ENCODE assay signal across 28 cellular contexts in genomic region chr15:79887054-79887453, GRCh38.
"Had no signal": no experiment of that assay in that cellular context is flagged by ENCODE, and none has a peak within 500 bp of the region (broad histone marks: within the 10 kb centered on the region; RNA-seq: fewer than 3 reads in every experiment).

No MANE protein-coding gene starts in this region.

- H3K9me3 Mint-ChIP-seq: activated B cell treated with CpG ODN at 0.5 μM for 24 hours; activated CD4-positive, alpha-beta memory T cell treated with anti-CD3 and anti-CD28 coated beads for 36 hours; activated CD4-positive, alpha-beta T cell treated with anti-CD3 and anti-CD28 coated beads, Interleukin-2, amount 10 ng/mL, durations not matched to agents 7 days and 5 days; activated naive CD4-positive, alpha-beta T cell treated with anti-CD3 and anti-CD28 coated beads, Interleukin-2, amount 50 U/mL, for 72 hours; activated T-cell treated with anti-CD3 and anti-CD28 coated beads, Interleukin-2, amount 50 U/mL, for 4 hours; T-helper 1 cell treated with Interleukin-12 subunit alpha and Interleukin-12 subunit beta and Interleukin-4 antibody, amounts not matched to agents 30 μg/mL and 1 μg/mL, for 36 hours had no signal

- H3K4me3 Mint-ChIP-seq: activated B cell treated with CpG ODN at 0.5 μM for 24 hours; activated CD4-positive, alpha-beta memory T cell treated with anti-CD3 and anti-CD28 coated beads for 36 hours; activated CD4-positive, alpha-beta T cell treated with anti-CD3 and anti-CD28 coated beads, Interleukin-2, amount 10 ng/mL, durations not matched to agents 7 days and 5 days; activated T-cell treated with anti-CD3 and anti-CD28 coated beads, Interleukin-2, amount 50 U/mL, for 4 hours; T-helper 1 cell treated with Interleukin-12 subunit alpha and Interleukin-12 subunit beta and Interleukin-4 antibody, amounts not matched to agents 30 μg/mL and 1 μg/mL, for 36 hours had no signal

- ATAC-seq: activated naive CD4-positive, alpha-beta T cell treated with anti-CD3 and anti-CD28 coated beads, Interleukin-2, amount 50 U/mL, for 72 hours; activated T-cell treated with anti-CD3 and anti-CD28 coated beads, Interleukin-2, amount 50 U/mL, for 4 hours; Panc1 had no signal

- H3K27ac ChIP-seq: brain microvascular endothelial cell, cardiac muscle cell, RWPE1, SJSA1 had no signal

- FAIRE-seq: astrocyte had no signal

- H3K27me3 ChIP-seq: brain microvascular endothelial cell, cardiac muscle cell, SJSA1 had no signal

- DNase-seq: activated B cell treated with CpG ODN at 0.5 μM for 24 hours; activated CD4-positive, alpha-beta memory T cell treated with anti-CD3 and anti-CD28 coated beads for 36 hours; activated CD4-positive, alpha-beta T cell treated with anti-CD3 and anti-CD28 coated beads, Interleukin-2, amount 10 ng/mL, durations not matched to agents 7 days and 5 days; activated CD8-positive, alpha-beta memory T cell treated with anti-CD3 and anti-CD28 coated beads for 24 hours; activated effector memory CD4-positive, alpha-beta T cell treated with anti-CD3 and anti-CD28 coated beads, Interleukin-2, amount 50 U/mL, for 16 hours; activated naive CD4-positive, alpha-beta T cell treated with Interleukin-2 at 50 U/mL for 16 hours; activated T-cell treated with anti-CD3 and anti-CD28 coated beads, Interleukin-2, amount 50 U/mL, for 4 hours; amygdala; brain microvascular endothelial cell; KG1; NCI-H1048; NCI-H1417; NCI-H2029; NCI-H2107; NCI-H345; NCI-H510A; NCI-H526 treated with DMSO at 0.1 percent for 48 hours; NK-92 treated with Interleukin-12 subunit alpha and Interleukin-12 subunit beta, amount 100 ng/mL, for 24 hours; OCI-M1; Right ventricle myocardium superior; T-helper 9 cell had no signal

- H3K9me3 ChIP-seq: SJSA1 had no signal

- H3K27ac Mint-ChIP-seq: activated B cell treated with CpG ODN at 0.5 μM for 24 hours; activated CD4-positive, alpha-beta memory T cell treated with anti-CD3 and anti-CD28 coated beads for 36 hours; activated CD4-positive, alpha-beta T cell treated with anti-CD3 and anti-CD28 coated beads, Interleukin-2, amount 10 ng/mL, durations not matched to agents 7 days and 5 days; activated naive CD4-positive, alpha-beta T cell treated with anti-CD3 and anti-CD28 coated beads, Interleukin-2, amount 50 U/mL, for 72 hours; T-helper 1 cell treated with Interleukin-12 subunit alpha and Interleukin-12 subunit beta and Interleukin-4 antibody, amounts not matched to agents 30 μg/mL and 1 μg/mL, for 36 hours had no signal

- H3K4me1 ChIP-seq: SJSA1 had no signal

- H3K27me3 Mint-ChIP-seq: activated B cell treated with CpG ODN at 0.5 μM for 24 hours; activated CD4-positive, alpha-beta memory T cell treated with anti-CD3 and anti-CD28 coated beads for 36 hours; activated CD4-positive, alpha-beta T cell treated with anti-CD3 and anti-CD28 coated beads, Interleukin-2, amount 10 ng/mL, durations not matched to agents 7 days and 5 days had no signal

- H3K4me3 ChIP-seq: cardiac muscle cell, SJSA1 had no signal
